ENCODE assay signal across 31 cellular contexts in the genomic region with DNA sequence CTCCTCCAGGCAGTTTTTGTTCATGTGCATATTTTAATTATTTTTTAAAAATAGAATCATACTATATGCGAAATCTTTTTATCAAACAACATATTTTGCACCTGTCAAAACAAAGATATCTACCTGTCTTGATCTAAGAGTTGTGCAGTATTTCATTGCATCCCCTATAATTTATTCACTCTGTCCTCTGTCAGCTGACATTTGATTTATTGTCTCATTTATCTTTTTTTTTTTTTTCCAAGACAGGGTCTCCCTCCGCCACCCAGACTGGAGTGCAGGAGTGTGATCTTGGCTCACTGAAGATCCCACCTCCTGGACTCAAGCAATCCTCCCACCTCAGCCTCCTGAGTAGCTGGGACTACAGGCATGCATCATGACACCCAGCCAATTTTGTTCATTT. TPM values are rescaled to one million over a fixed set of nuclear protein-coding genes. Genes with fewer than 3 reads are reported as not detected.
"Had no signal": no experiment of that assay in that cellular context is flagged by ENCODE, and none has a peak within 500 bp of the region (broad histone marks: within the 10 kb centered on the region; RNA-seq: fewer than 3 reads in every experiment).

No MANE protein-coding gene starts in this region.

- H3K9me3 ChIP-seq: stomach, suprapubic skin, testis, thoracic aorta, thyroid gland, tibial artery, tibial nerve, transverse colon, upper lobe of left lung, upper lobe of right lung, uterus, vagina had no signal

- H3K27ac Mint-ChIP-seq: stimulated activated effector memory CD8-positive, alpha-beta T cell treated with anti-CD3 and anti-CD28 coated beads, Interleukin-12 subunit alpha, Interleukin-12 subunit beta, amount 100 ng/mL, for 72 hours; stimulated activated memory B cell treated with anti-CD40 and anti-IgM and Interleukin-4, amounts not matched to agents 10 μg/mL and 1 μg/mL and 100 μg/mL, for 72 hours; stimulated activated naive B cell treated with anti-CD40 and anti-IgM and Interleukin-4, amounts not matched to agents 10 μg/mL and 1 μg/mL and 100 μg/mL, for 72 hours; stimulated activated naive CD8-positive, alpha-beta T cell treated with anti-CD3 and anti-CD28 coated beads, Interleukin-15, amount 100 ng/mL, for 72 hours; stimulated activated naive CD8-positive, alpha-beta T cell treated with anti-CD3 and anti-CD28 coated beads, Interleukin-15, Interleukin-2, amounts not matched to agents 100 ng/mL and 50 ng/mL, for 24 hours; type B pancreatic cell had no signal

- DNase-seq: stimulated activated CD4-positive, alpha-beta T cell treated with anti-CD3 and anti-CD28 coated beads, Interleukin-2, amount 100 ng/mL, for 48 hours; stimulated activated CD4-positive, alpha-beta T cell treated with anti-CD3 and anti-CD28 coated beads, Interleukin-4, amount 100 ng/mL, for 1 hour; stimulated activated CD4-positive, alpha-beta T cell treated with anti-CD3 and anti-CD28 coated beads, Interleukin-4, amount 100 ng/mL, for 24 hours; stimulated activated CD4-positive, alpha-beta T cell treated with anti-CD3 and anti-CD28 coated beads, Interleukin-4, amount 100 ng/mL, for 4 hours; stimulated activated CD8-positive, alpha-beta memory T cell treated with anti-CD3 and anti-CD28 coated beads, Interleukin-4, amount 100 ng/mL, for 48 hours; stimulated activated naive B cell treated with anti-CD40 and anti-IgM and Interleukin-4, amounts not matched to agents 10 μg/mL and 1 μg/mL and 100 μg/mL, for 72 hours; stimulated activated naive CD4-positive, alpha-beta T cell; stimulated activated naive CD4-positive, alpha-beta T cell treated with Interleukin-2 at 50 U/mL for 16 hours; stimulated activated naive CD8-positive, alpha-beta T cell treated with anti-CD3 and anti-CD28 coated beads, Interleukin-15, amount 100 ng/mL, for 72 hours; stimulated activated naive CD8-positive, alpha-beta T cell treated with anti-CD3 and anti-CD28 coated beads, Interleukin-15, Interleukin-2, amounts not matched to agents 100 U/mL and 50 U/mL, for 24 hours; stomach; substantia nigra; testis; thyroid gland; tibial artery; transverse colon; trophoblast cell; upper lobe of left lung; upper lobe of right lung; uterus had no signal

- H3K36me3 ChIP-seq: stomach, suprapubic skin, thoracic aorta, thyroid gland, tibial artery, tibial nerve, transverse colon, upper lobe of left lung, upper lobe of right lung, uterus, vagina had no signal

- H3K4me1 Mint-ChIP-seq: stimulated activated naive B cell treated with anti-CD40 and anti-IgM and Interleukin-4, amounts not matched to agents 10 μg/mL and 1 μg/mL and 100 μg/mL, for 72 hours had no signal

- H3K9me3 Mint-ChIP-seq: stimulated activated effector memory CD8-positive, alpha-beta T cell treated with anti-CD3 and anti-CD28 coated beads, Interleukin-12 subunit alpha, Interleukin-12 subunit beta, amount 100 ng/mL, for 72 hours; stimulated activated memory B cell treated with anti-CD40 and anti-IgM and Interleukin-4, amounts not matched to agents 10 μg/mL and 1 μg/mL and 100 μg/mL, for 72 hours; stimulated activated naive CD8-positive, alpha-beta T cell treated with anti-CD3 and anti-CD28 coated beads, Interleukin-15, amount 100 ng/mL, for 72 hours; stimulated activated naive CD8-positive, alpha-beta T cell treated with anti-CD3 and anti-CD28 coated beads, Interleukin-15, Interleukin-2, amounts not matched to agents 100 ng/mL and 50 ng/mL, for 24 hours; type B pancreatic cell had no signal

- H3K4me3 ChIP-seq: stomach, suprapubic skin, testis, thoracic aorta, thyroid gland, tibial artery, tibial nerve, transverse colon, upper lobe of left lung, upper lobe of right lung, uterus, vagina had no signal

- H3K27ac ChIP-seq: stomach, suprapubic skin, testis, thoracic aorta, thyroid gland, tibial artery, tibial nerve, transverse colon, upper lobe of left lung, upper lobe of right lung, uterus, vagina had no signal

- H3K27me3 ChIP-seq: testis, thyroid gland, tibial nerve, upper lobe of left lung, uterus, vagina had no signal

- H3K4me3 Mint-ChIP-seq: stimulated activated effector memory CD8-positive, alpha-beta T cell treated with anti-CD3 and anti-CD28 coated beads, Interleukin-12 subunit alpha, Interleukin-12 subunit beta, amount 100 ng/mL, for 72 hours; stimulated activated memory B cell treated with anti-CD40 and anti-IgM and Interleukin-4, amounts not matched to agents 10 μg/mL and 1 μg/mL and 100 μg/mL, for 72 hours; stimulated activated naive B cell treated with anti-CD40 and anti-IgM and Interleukin-4, amounts not matched to agents 10 μg/mL and 1 μg/mL and 100 μg/mL, for 72 hours; stimulated activated naive CD8-positive, alpha-beta T cell treated with anti-CD3 and anti-CD28 coated beads, Interleukin-15, amount 100 ng/mL, for 72 hours; stimulated activated naive CD8-positive, alpha-beta T cell treated with anti-CD3 and anti-CD28 coated beads, Interleukin-15, Interleukin-2, amounts not matched to agents 100 ng/mL and 50 ng/mL, for 24 hours; type B pancreatic cell had no signal

- H3K4me1 ChIP-seq: stomach, suprapubic skin, testis, thyroid gland, tibial artery, tibial nerve, transverse colon, upper lobe of left lung, upper lobe of right lung, uterus, vagina had no signal

- ATAC-seq: stimulated activated effector memory CD8-positive, alpha-beta T cell treated with anti-CD3 and anti-CD28 coated beads, Interleukin-12 subunit alpha, Interleukin-12 subunit beta, amount 100 ng/mL, for 72 hours; stimulated activated memory B cell treated with anti-CD40 and anti-IgM and Interleukin-4, amounts not matched to agents 10 μg/mL and 1 μg/mL and 100 μg/mL, for 72 hours; stimulated activated naive B cell treated with anti-CD40 and anti-IgM and Interleukin-4, amounts not matched to agents 10 μg/mL and 1 μg/mL and 100 μg/mL, for 72 hours; stimulated activated naive CD8-positive, alpha-beta T cell treated with anti-CD3 and anti-CD28 coated beads, Interleukin-15, amount 100 ng/mL, for 72 hours; stimulated activated naive CD8-positive, alpha-beta T cell treated with anti-CD3 and anti-CD28 coated beads, Interleukin-15, Interleukin-2, amounts not matched to agents 100 U/mL and 50 U/mL, for 24 hours; upper lobe of right lung had no signal

- FAIRE-seq: urothelium cell line had no signal

- H3K36me3 Mint-ChIP-seq: stimulated activated effector memory CD8-positive, alpha-beta T cell treated with anti-CD3 and anti-CD28 coated beads, Interleukin-12 subunit alpha, Interleukin-12 subunit beta, amount 100 ng/mL, for 72 hours; stimulated activated memory B cell treated with anti-CD40 and anti-IgM and Interleukin-4, amounts not matched to agents 10 μg/mL and 1 μg/mL and 100 μg/mL, for 72 hours; stimulated activated naive B cell treated with anti-CD40 and anti-IgM and Interleukin-4, amounts not matched to agents 10 μg/mL and 1 μg/mL and 100 μg/mL, for 72 hours; type B pancreatic cell had no signal

RNA-seq across cellular contexts. Expression of a gene that starts 49.0 kb away (rescaled TPM):
- total RNA-seq: subcutaneous adipose tissue, suprapubic skin, thoracic aorta, thyroid gland, tibial nerve, transverse colon, upper lobe of right lung, ureter had no signal
